ENCODE assay signal across 11 cellular contexts in the genomic region with DNA sequence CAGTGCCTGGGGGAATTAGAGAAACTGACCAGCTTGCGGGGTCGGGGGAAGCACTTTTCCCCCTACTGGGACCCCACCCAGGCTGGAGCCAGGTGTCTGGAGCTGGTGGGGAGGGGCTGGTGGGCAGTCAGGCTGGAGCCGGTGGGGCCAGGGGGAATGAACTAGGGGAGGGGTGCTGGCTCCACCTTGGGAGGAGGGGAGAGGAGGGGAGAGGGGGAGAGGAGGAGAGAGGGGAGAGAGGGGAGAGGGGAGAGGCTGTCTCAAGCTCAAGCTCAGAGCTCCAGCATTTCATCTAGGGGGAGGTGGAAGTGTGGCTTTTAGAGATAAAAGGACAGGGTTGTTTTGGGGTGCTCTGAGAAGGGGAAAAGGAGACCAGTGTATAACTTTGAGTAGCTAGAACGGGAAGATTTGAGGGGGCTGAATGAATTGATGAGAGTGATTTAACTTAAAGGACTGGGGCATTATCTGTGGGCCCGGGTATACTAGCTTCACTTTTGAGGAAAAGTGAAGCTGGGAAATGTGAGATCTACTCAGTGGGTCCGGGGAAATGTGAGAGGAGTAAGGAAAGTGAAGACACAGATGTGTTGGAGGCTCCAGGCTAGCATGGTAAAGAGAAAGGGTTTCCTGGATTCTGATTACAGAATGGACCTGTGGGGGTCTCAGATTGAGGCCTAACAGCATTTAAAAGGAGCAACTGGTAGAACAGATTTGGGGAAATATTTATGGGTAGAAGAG. TPM values are rescaled to one million over a fixed set of nuclear protein-coding genes. Genes with fewer than 3 reads are reported as not detected.
A peak's percentile ranks its signal among the peaks of the same experiment; 100 is the strongest.
DNase-seq lines count a peak whose midpoint lies in the region; ATAC-seq and TF ChIP-seq lines count a peak whose summit lies in the region.
"Had no signal": no experiment of that assay in that cellular context is flagged by ENCODE, and none has a peak within 500 bp of the region (broad histone marks: within the 10 kb centered on the region; RNA-seq: fewer than 3 reads in every experiment).

No MANE protein-coding gene starts in this region.

- no peak for ATAC-seq in CD4-positive, alpha-beta T cell (ENCODE audit: poor library complexity)
- ATAC-seq in T-cell (replicated peaks in 1 of 4) = no peak
- no peak for ATAC-seq in HG02970 (IDR thresholded peaks at IDR 0.05; ENCODE audit: low FRiP score, unreplicated experiment)
- ATAC-seq in HG03457 (IDR thresholded peaks at IDR 0.05; ENCODE audit: unreplicated experiment) = no peak

- H3K4me3 Mint-ChIP-seq in CD4-positive, alpha-beta T cell = peak overlapping the region; percentile 57
- H3K4me3 Mint-ChIP-seq in T-cell = peak overlapping the region in 1 of 3 donors; percentile 82
- peak overlapping the region; percentile 85 for H3K4me3 Mint-ChIP-seq in osteocyte (ENCODE audit: unreplicated experiment)

- CTCF ChIA-PET in CD4-positive, alpha-beta T cell (lab: Charles Lee) = interaction anchor here (1.2 kb wide), 1 partner anchor 42 kb away, joined by 4 read pairs; the partner anchor contains the start of gene KRTCAP2
- CTCF ChIA-PET in T-cell (lab: Charles Lee) = interaction anchor here (0.5 to 1.0 kb wide), 7 partner anchors 13 to 1593 kb away, joined by 3 to 7 read pairs (median 3); partner anchors contain the start of genes ADAM15 (in 1 of the 2) and KRTCAP2 (in 1 of the 2)

- H3K36me3 Mint-ChIP-seq in CD4-positive, alpha-beta T cell (ENCODE audit: low read depth) = peaks cover 29% of the 10 kb centered on the region
- no peaks in the 10 kb centered on the region for H3K36me3 Mint-ChIP-seq in T-cell
- peaks cover 13% of the 10 kb centered on the region for H3K36me3 Mint-ChIP-seq in osteocyte (ENCODE audit: unreplicated experiment)

- intact Hi-C loops in CD4-positive, alpha-beta T cell (cut with DNase I, micrococcal nuclease) = loop anchor here in 1 of 2 experiments (2.0 kb wide), 1 partner anchor 44 kb away; no protein-coding TSS in a partner anchor

- DNase-seq in CD4-positive, alpha-beta T cell = no peak
- DNase-seq in T-cell (no peak), fibroblast of pulmonary artery (ENCODE audit: low read depth) (no peak), osteocyte (ENCODE audit: extremely low spot score, unreplicated experiment) (no peak), NCI-H1048 (lab: John Stamatoyannopoulos, UW) (no peak), DMS153 (lab: John Stamatoyannopoulos, UW) (no peak)
- DNase-seq: activated T-cell treated with anti-CD3 and anti-CD28 coated beads for 4 hours; SJCRH30; stimulated activated CD4-positive, alpha-beta T cell treated with anti-CD3 and anti-CD28 coated beads, Interleukin-12 subunit alpha, Interleukin-12 subunit beta, amount 100 ng/mL, for 4 hours had no signal

- TF ChIP-seq CTCF in CD4-positive, alpha-beta T cell (IDR thresholded peaks at IDR 0.05) = no peak
- TF ChIP-seq CTCF in fibroblast of pulmonary artery (IDR thresholded peaks at IDR 0.05; ENCODE audit: low read length, missing control alignments) (no peak), osteocyte (IDR thresholded peaks at IDR 0.05) (no peak)

- no peak overlapping the region for H3K27ac ChIP-seq in CD4-positive, alpha-beta T cell (ENCODE audit: low read depth, low read length)
- H3K27ac ChIP-seq: SJCRH30 had no signal

- H3K9me3 ChIP-seq in CD4-positive, alpha-beta T cell (ENCODE audit: control insufficient read depth, low read length) = no peaks in the 10 kb centered on the region
- H3K9me3 ChIP-seq: SJCRH30 had no signal

- peak overlapping the region; percentile 77 for H3K4me3 ChIP-seq in fibroblast of pulmonary artery (replicated peaks; ENCODE audit: low read depth, low read length)
- H3K4me3 ChIP-seq: SJCRH30 had no signal

- peaks cover 29% of the 10 kb centered on the region for H3K27me3 Mint-ChIP-seq in CD4-positive, alpha-beta T cell
- H3K27me3 Mint-ChIP-seq in T-cell (peaks cover 0 to 21% of the 10 kb centered on the region in 2 donors), osteocyte (ENCODE audit: unreplicated experiment) (no peaks in the 10 kb centered on the region)

- POLR2A ChIA-PET in CD4-positive, alpha-beta T cell (lab: Charles Lee) = interaction anchor here (0.8 kb wide), 1 partner anchor 17 kb away, joined by 3 read pairs; no protein-coding TSS in a partner anchor
- POLR2A ChIA-PET in T-cell (lab: Charles Lee) = interaction anchor here in 1 of 2 donors (0.5 to 0.6 kb wide), 2 partner anchors 20 to 24 kb away, joined by 3 to 4 read pairs; no protein-coding TSS in a partner anchor

- peaks cover 7% of the 10 kb centered on the region for H3K27me3 ChIP-seq in CD4-positive, alpha-beta T cell (ENCODE audit: control insufficient read depth, insufficient read depth, low read length)

- H3K27ac Mint-ChIP-seq in CD4-positive, alpha-beta T cell = peak overlapping the region; percentile 82
- H3K27ac Mint-ChIP-seq in T-cell (peak overlapping the region; percentile 81 to 89), osteocyte (ENCODE audit: unreplicated experiment) (peak overlapping the region; percentile 85)

- H3K9me3 Mint-ChIP-seq in CD4-positive, alpha-beta T cell = no peaks in the 10 kb centered on the region
- H3K9me3 Mint-ChIP-seq in T-cell (no peaks in the 10 kb centered on the region), osteocyte (ENCODE audit: unreplicated experiment) (no peaks in the 10 kb centered on the region)

- peaks cover 50% of the 10 kb centered on the region for H3K4me1 Mint-ChIP-seq in CD4-positive, alpha-beta T cell (ENCODE audit: low read depth)
- H3K4me1 Mint-ChIP-seq in T-cell = peaks cover 47 to 51% (median 51%) of the 10 kb centered on the region in 3 donors
- peaks cover 62% of the 10 kb centered on the region for H3K4me1 Mint-ChIP-seq in osteocyte (ENCODE audit: unreplicated experiment)

RNA-seq across cellular contexts. Expression of gene EFNA1, which starts 2.8 kb away (rescaled TPM):
- 1 to 10 TPM; 4.2 to 5.9 TPM for total RNA-seq in CD4-positive, alpha-beta T cell
- total RNA-seq in T-cell (1 to 10 TPM; 1.6 to 8.4 (median 5.1) TPM), osteocyte (29.3 and 31.3 TPM in 2 replicates)

RNA-seq across cellular contexts. Expression of gene SLC50A1, which starts 5.2 kb away (rescaled TPM):
- total RNA-seq in CD4-positive, alpha-beta T cell = 10 to 100 TPM; 10.2 to 12.5 TPM
- 10 to 100 TPM; 20.7 to 34.9 (median 30.8) TPM for total RNA-seq in T-cell
- total RNA-seq in osteocyte = 26.5 and 26.6 TPM in 2 replicates

RNA-seq across cellular contexts. Expression of gene DPM3, which starts 9.9 kb away (rescaled TPM):
- 10 to 100 TPM; 17.6 to 20.5 TPM for total RNA-seq in CD4-positive, alpha-beta T cell
- 10 to 100 TPM; 26.9 to 70.7 (median 64.5) TPM for total RNA-seq in T-cell
- 61.3 and 64.4 TPM in 2 replicates for total RNA-seq in osteocyte

RNA-seq across cellular contexts. Expression of gene KRTCAP2, which starts 42.7 kb away (rescaled TPM):
- total RNA-seq in CD4-positive, alpha-beta T cell = 10 to 100 TPM; 77.8 TPM
- total RNA-seq in T-cell (100 to 1,000 TPM in 4 of 5 donors, 10 to 100 TPM in 1; 93.6 to 150 (median 138) TPM), osteocyte (190 and 201 TPM in 2 replicates)

RNA-seq across cellular contexts. Expression of gene TRIM46, which starts 43.2 kb away (rescaled TPM):
- total RNA-seq in CD4-positive, alpha-beta T cell = 1 to 10 TPM; 2.9 to 3.0 TPM
- total RNA-seq in T-cell = 10 to 100 TPM in 2 of 5 donors, 1 to 10 TPM in 3; 5.1 to 12.2 (median 9.8) TPM
- 6.1 and 7.7 TPM in 2 replicates for total RNA-seq in osteocyte
